In genomic region chr13:59391696-59392095, GRCh38 we compare ENCODE assay signal across 7 cellular contexts.
DNase-seq lines count a peak whose midpoint lies in the region; ATAC-seq and TF ChIP-seq lines count a peak whose summit lies in the region.

No MANE protein-coding gene starts in this region.

- WGBS in psoas muscle, 3 donors = 20 to 32% (median 28%) methylated on average over 2 of the region's 2 CpGs

- POLR2A ChIA-PET in OCI-LY7 (lab: Charles Lee) = interaction anchor here (0.6 to 1.3 kb wide), 5 partner anchors 13 to 1052 kb away, joined by 3 to 4 read pairs (median 3); no protein-coding TSS in a partner anchor

- peak; percentile 10 for DNase-seq in GM06990 (ENCODE audit: extremely low read depth, insufficient read length)
- peak; percentile 8 for DNase-seq in HuH-7.5 (ENCODE audit: low spot score)
- DNase-seq in OCI-LY7 (ENCODE audit: low spot score) = peak; percentile 83
- DNase-seq in activated effector memory CD4-positive, alpha-beta T cell treated with anti-CD3 and anti-CD28 coated beads, Interleukin-2, amount 50 U/mL, for 16 hours = peak; percentile 69
- DNase-seq in globus pallidus (ENCODE audit: low spot score) = peak; percentile 63
- no peak for DNase-seq in psoas muscle

- no peak overlapping the region for H3K27ac ChIP-seq in OCI-LY7 (ENCODE audit: low read depth, low read length, poor library complexity, severe bottlenecking)
- H3K27ac ChIP-seq in psoas muscle = no peak overlapping the region

- no peaks in the 10 kb centered on the region for H3K27me3 ChIP-seq in GM06990 (replicated peaks; ENCODE audit: control insufficient read depth, insufficient read depth, low read length)
- no peaks in the 10 kb centered on the region for H3K27me3 ChIP-seq in psoas muscle (ENCODE audit: insufficient read depth in 3 of 3, low read length in 2 of 3)

- TF ChIP-seq CTCF in GM06990 (IDR thresholded peaks at IDR 0.05; ENCODE audit: insufficient read depth, low read length, poor library complexity, severe bottlenecking) = peak; percentile 89
- peak; percentile 93 for TF ChIP-seq CTCF in OCI-LY7 (conservative IDR thresholded peaks at IDR 0.05; ENCODE audit: low read length)
- peak; percentile 72 for TF ChIP-seq CTCF in psoas muscle (IDR thresholded peaks at IDR 0.05)

- H3K4me3 ChIP-seq in GM06990 (replicated peaks; ENCODE audit: low read depth, low read length) (no peak overlapping the region), OCI-LY7 (ENCODE audit: low read depth, low read length, poor library complexity, severe bottlenecking) (no peak overlapping the region), psoas muscle (no peak overlapping the region)

- H3K9me3 ChIP-seq in OCI-LY7 (ENCODE audit: low read length) = no peaks in the 10 kb centered on the region
- H3K9me3 ChIP-seq in psoas muscle = no peaks in the 10 kb centered on the region

- H3K4me1 ChIP-seq in OCI-LY7 (ENCODE audit: insufficient read depth, low read length, poor library complexity, severe bottlenecking) (peaks cover 4% of the 10 kb centered on the region), psoas muscle (peaks cover 4% of the 10 kb centered on the region)

- peak overlapping the region; percentile 48 for H3K4me2 ChIP-seq in OCI-LY7 (ENCODE audit: low read length)

- no peaks in the 10 kb centered on the region for H4K20me1 ChIP-seq in OCI-LY7 (ENCODE audit: insufficient read depth, low read length)

- ATAC-seq in GM21737 (IDR thresholded peaks at IDR 0.05; ENCODE audit: unreplicated experiment) (peak; percentile 100), psoas muscle (peak; percentile 52 to 71 (median 64))

- intact Hi-C loops in OCI-LY7 (cut with micrococcal nuclease; ENCODE audit: unreplicated experiment) = loop anchor here (2.0 to 5.0 kb wide), 2 partner anchors 936 to 1039 kb away; no protein-coding TSS in a partner anchor
- intact Hi-C loops in psoas muscle (cut with DNase I) = loop anchor here in 1 of 2 donors (5.0 kb wide), 2 partner anchors 286 to 381 kb away; no protein-coding TSS in a partner anchor

- H3K79me2 ChIP-seq in OCI-LY7 (ENCODE audit: insufficient read depth, low read depth, low read length) = no peaks in the 10 kb centered on the region

- CTCF ChIA-PET in OCI-LY7 (lab: Charles Lee; ENCODE audit: unreplicated experiment) = interaction anchor here (1.5 kb wide), 1 partner anchor 1039 kb away, joined by 4 read pairs; no protein-coding TSS in a partner anchor

- H2AFZ ChIP-seq in OCI-LY7 (ENCODE audit: low read length) = peak overlapping the region; percentile 99

- no peaks in the 10 kb centered on the region for H3K9me2 ChIP-seq in OCI-LY7 (ENCODE audit: insufficient read depth, low read length)

- H3K36me3 ChIP-seq in GM06990 (ENCODE audit: control insufficient read depth, insufficient read depth, low read length) (no peaks in the 10 kb centered on the region), OCI-LY7 (ENCODE audit: insufficient read depth, low read length) (no peaks in the 10 kb centered on the region), psoas muscle (ENCODE audit: insufficient read depth in 1 of 2, low read depth in 1 of 2) (no peaks in the 10 kb centered on the region)

- BruUV-seq in OCI-LY7 (replicated peaks; lab: Mats Ljungman, UMichigan) = no TSS peak

Comparison
In these comparisons a context has a peak if more than half of its experiments do, and no peak if none do; other contexts are left out.
1. DNase-seq: peak in GM06990 (single experiment), HuH-7.5 (single experiment), OCI-LY7 (single experiment), activated effector memory CD4-positive, alpha-beta T cell treated with anti-CD3 and anti-CD28 coated beads, Interleukin-2, amount 50 U/mL, for 16 hours (single experiment) and globus pallidus (single experiment); none in psoas muscle (0 of 2).
2. Peak in every context shown above with its lines, with median percentiles within 50 percentile points of each other: CTCF ChIP-seq.